In the genomic region with DNA sequence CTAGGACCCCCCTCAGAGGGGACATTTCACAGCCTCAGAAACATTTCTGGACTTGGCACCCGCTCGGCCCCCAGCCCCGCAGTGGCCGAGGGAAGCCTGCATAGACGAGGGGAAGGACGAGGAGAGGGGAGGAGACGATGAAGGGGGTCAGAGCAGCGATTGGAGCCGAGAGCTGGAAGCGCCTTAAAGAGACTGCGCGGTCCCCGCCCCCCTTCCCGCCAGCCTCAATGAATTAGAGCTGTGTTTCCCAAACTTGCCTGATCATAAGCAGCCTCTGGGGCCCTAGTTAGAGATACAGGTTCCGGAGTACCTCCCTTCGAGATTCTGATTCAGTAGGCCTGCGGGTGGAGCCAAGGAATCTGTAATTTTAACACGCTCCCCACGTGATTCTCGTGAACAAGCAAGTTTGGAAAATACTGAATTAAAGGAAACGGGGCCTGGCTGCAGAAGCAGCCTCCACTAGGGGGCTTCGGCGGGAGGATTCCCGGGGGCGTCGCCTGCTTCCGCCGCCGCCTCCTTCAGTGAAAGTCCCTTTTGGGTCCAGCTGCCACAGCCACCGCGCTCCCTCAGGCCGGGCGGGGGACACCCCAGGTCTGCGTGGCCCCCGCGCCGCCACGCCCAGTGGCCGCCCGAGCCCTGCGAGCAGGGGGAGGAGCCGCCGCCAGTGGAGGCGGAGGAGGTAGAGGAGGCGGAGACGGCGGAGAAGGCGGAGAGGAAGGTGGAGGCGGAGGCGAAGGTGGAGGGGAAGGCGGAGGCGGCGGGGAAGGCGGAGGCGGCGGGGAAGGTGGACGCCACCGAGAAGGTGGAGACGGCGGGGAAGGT, we compare ENCODE assay signal across 8 cellular contexts. TPM values are rescaled to one million over a fixed set of nuclear protein-coding genes. Genes with fewer than 3 reads are reported as not detected.
DNase-seq lines count a peak whose midpoint lies in the region; TF ChIP-seq lines count a peak whose summit lies in the region.

USP27X (plus strand) TSS at position 651 of the 822 bp plus-strand sequence. CDS start 824 bp downstream, outside the sequence.

- no peaks in the 10 kb centered on the region for H3K36me3 Mint-ChIP-seq in endothelial cell (ENCODE audit: low read depth, unreplicated experiment)

- H3K4me3 Mint-ChIP-seq in endothelial cell (ENCODE audit: unreplicated experiment), result peak within 1 kb of the TSS; percentile 90

- H3K27me3 Mint-ChIP-seq in endothelial cell (ENCODE audit: unreplicated experiment), result no peaks in the 10 kb centered on the region

- H3K9me3 Mint-ChIP-seq in endothelial cell (ENCODE audit: unreplicated experiment), result no peaks in the 10 kb centered on the region

- TF ChIP-seq CTCF in GM20000 (IDR thresholded peaks at IDR 0.05; ENCODE audit: extremely low read depth, missing control alignments), result peak; percentile 8
- TF ChIP-seq CTCF in endothelial cell (IDR thresholded peaks at IDR 0.05; ENCODE audit: unreplicated experiment), result peak; percentile 60

- peaks cover 15% of the 10 kb centered on the region for H3K4me1 Mint-ChIP-seq in endothelial cell (ENCODE audit: unreplicated experiment)

- peak; percentile 75 for DNase-seq in COLO829 (ENCODE audit: low spot score)
- DNase-seq in GM20000 (ENCODE audit: low spot score), result peak; percentile 85
- peak; percentile 63 for DNase-seq in HS-5 (ENCODE audit: low read depth)
- DNase-seq in NOMO-1 (lab: John Stamatoyannopoulos, UW; ENCODE audit: unreplicated experiment in 2 of 2), result peak; percentile 70 to 71
- DNase-seq in activated CD8-positive, alpha-beta memory T cell treated with anti-CD3 and anti-CD28 coated beads, Interleukin-2, amount 50 U/mL, for 24 hours (ENCODE audit: extremely low read depth), result peak; percentile 23
- peak; percentile 59 for DNase-seq in endothelial cell (ENCODE audit: low spot score)
- DNase-seq in midbrain (lab: John Stamatoyannopoulos, UW), result peak; percentile 82
- DNase-seq in stimulated activated CD8-positive, alpha-beta memory T cell treated with anti-CD3 and anti-CD28 coated beads, Interleukin-15, amount 100 ng/mL, for 48 hours (ENCODE audit: low read depth in 2 of 2), result peak; percentile 53 to 58

- H3K27ac Mint-ChIP-seq in endothelial cell (ENCODE audit: unreplicated experiment), result peak within 1 kb of the TSS; percentile 30

RNA-seq across cellular contexts. Expression of gene USP27X, which starts in this region (rescaled TPM):
- total RNA-seq in endothelial cell (ENCODE audit: unreplicated experiment), result 6.6 TPM

Comparison
In these comparisons a context has a peak if more than half of its experiments do, and no peak if none do; other contexts are left out.
1. Peak in every context shown above with its lines: DNase-seq.
2. DNase-seq: peak in every context shown above with its lines; median percentile 85 in GM20000; 82 in midbrain; 75 in COLO829; 70 in NOMO-1; 63 in HS-5; 59 in endothelial cell; 56 in stimulated activated CD8-positive, alpha-beta memory T cell treated with anti-CD3 and anti-CD28 coated beads, Interleukin-15, amount 100 ng/mL, for 48 hours; 23 in activated CD8-positive, alpha-beta memory T cell treated with anti-CD3 and anti-CD28 coated beads, Interleukin-2, amount 50 U/mL, for 24 hours.